8 cellular contexts compared by ENCODE assay signal in the genomic region with DNA sequence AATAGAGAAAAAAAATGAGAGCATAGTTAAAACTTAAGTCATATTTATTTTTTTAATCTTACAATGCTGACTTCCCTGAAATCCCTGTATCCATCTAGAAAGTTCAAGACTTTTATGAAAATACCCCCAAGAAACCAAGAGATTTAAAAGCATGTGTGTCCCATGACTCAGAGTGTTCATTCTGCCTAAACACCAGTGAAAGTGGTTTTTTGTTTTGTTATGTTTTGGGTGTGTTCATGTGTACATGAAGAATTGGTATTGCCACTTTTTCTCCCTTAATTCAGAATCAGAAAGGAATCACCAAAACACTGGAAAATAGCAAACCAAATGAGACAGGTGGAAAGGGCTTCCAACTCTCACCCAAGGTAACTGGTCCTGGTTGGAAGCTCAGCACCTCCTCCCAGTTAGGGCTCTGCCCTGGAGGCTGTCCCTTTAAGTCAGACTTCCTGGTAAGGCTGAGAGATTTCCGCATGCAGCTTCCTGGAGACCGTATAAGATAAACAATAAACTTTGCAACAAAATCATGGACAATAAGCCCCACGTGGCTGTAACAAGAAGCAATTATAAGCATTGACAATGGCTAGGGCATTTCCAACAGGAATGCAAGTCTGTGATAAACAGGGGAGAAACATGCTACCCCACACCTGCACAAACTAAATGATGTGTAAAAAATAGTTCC.
A peak's percentile ranks its signal among the peaks of the same experiment; 100 is the strongest.
DNase-seq lines count a peak whose midpoint lies in the region; ATAC-seq, FAIRE-seq and TF ChIP-seq lines count a peak whose summit lies in the region.

No MANE protein-coding gene starts in this region.

- H3K4me3 ChIP-seq in SJCRH30 (no peak overlapping the region), dorsolateral prefrontal cortex (no peak overlapping the region)

- H3K9me3 Mint-ChIP-seq in naive thymus-derived CD8-positive, alpha-beta T cell, result no peaks in the 10 kb centered on the region

- no peaks in the 10 kb centered on the region for H3K36me3 Mint-ChIP-seq in naive thymus-derived CD8-positive, alpha-beta T cell

- DNase-seq in SJCRH30, result peak; percentile 13 to 18
- DNase-seq in dorsolateral prefrontal cortex, result no peak
- DNase-seq in naive thymus-derived CD8-positive, alpha-beta T cell, result peak; percentile 16 to 83 (median 59)
- DNase-seq in GOT3 (lab: John Stamatoyannopoulos, UW), result no peak

- no peak for TF ChIP-seq CTCF in dorsolateral prefrontal cortex (IDR thresholded peaks at IDR 0.05 in 54 of 56, conservative IDR thresholded peaks at IDR 0.05 in 2 of 56; ENCODE audit: low read depth in 1 of 56, partially characterized antibody in 56 of 56)

- no peaks in the 10 kb centered on the region for H3K27me3 Mint-ChIP-seq in naive thymus-derived CD8-positive, alpha-beta T cell

- H3K4me3 Mint-ChIP-seq in naive thymus-derived CD8-positive, alpha-beta T cell, result peak overlapping the region; percentile 53 to 84 (median 70)

- peaks cover 21% of the 10 kb centered on the region for H3K4me1 ChIP-seq in SJCRH30

- no peaks in the 10 kb centered on the region for H3K27me3 ChIP-seq in SJCRH30
- no peaks in the 10 kb centered on the region for H3K27me3 ChIP-seq in dorsolateral prefrontal cortex

- H3K36me3 ChIP-seq in SJCRH30, result no peaks in the 10 kb centered on the region

- H3K9me3 ChIP-seq in SJCRH30 (replicated peaks), result no peaks in the 10 kb centered on the region

- peaks cover 38 to 83% (median 75%) of the 10 kb centered on the region in 4 donors for H3K4me1 Mint-ChIP-seq in naive thymus-derived CD8-positive, alpha-beta T cell

- intact Hi-C loops in dorsolateral prefrontal cortex (cut with DNase I), result no loop called here

- POLR2A ChIA-PET in naive thymus-derived CD8-positive, alpha-beta T cell (lab: Charles Lee), result interaction anchor here (0.6 to 3.4 kb wide), 8 partner anchors 8 to 240 kb away, joined by 3 to 23 read pairs (median 3); partner anchors contain the start of genes ARHGEF3 and TASOR

- H3K27ac ChIP-seq in SJCRH30 (no peak overlapping the region), dorsolateral prefrontal cortex (peak overlapping the region in 33 of 59 donors; percentile 1 to 74 (median 39))

- ATAC-seq in naive thymus-derived CD8-positive, alpha-beta T cell, result peak; percentile 77 to 89
- no peak for ATAC-seq in GM18870 (IDR thresholded peaks at IDR 0.05; ENCODE audit: unreplicated experiment)
- no peak for ATAC-seq in GM18519 (IDR thresholded peaks at IDR 0.05; ENCODE audit: low FRiP score, unreplicated experiment)
- no peak for ATAC-seq in GM21526 (IDR thresholded peaks at IDR 0.05; ENCODE audit: low FRiP score, unreplicated experiment)

- H3K27ac Mint-ChIP-seq in naive thymus-derived CD8-positive, alpha-beta T cell, result peak overlapping the region; percentile 90 to 100 (median 98)

- peak; percentile 56 for FAIRE-seq in G401.6 (lab: Jason Lieb, UNC)

Comparison
In these comparisons a context has a peak if more than half of its experiments do, and no peak if none do; other contexts are left out.
1. DNase-seq: peak in SJCRH30 (2 of 2) and naive thymus-derived CD8-positive, alpha-beta T cell (10 of 10); none in dorsolateral prefrontal cortex (0 of 10) and GOT3 (single experiment).
2. ATAC-seq: peak in naive thymus-derived CD8-positive, alpha-beta T cell (2 of 2); none in GM18870 (single experiment), GM18519 (single experiment) and GM21526 (single experiment).